In the genomic region with DNA sequence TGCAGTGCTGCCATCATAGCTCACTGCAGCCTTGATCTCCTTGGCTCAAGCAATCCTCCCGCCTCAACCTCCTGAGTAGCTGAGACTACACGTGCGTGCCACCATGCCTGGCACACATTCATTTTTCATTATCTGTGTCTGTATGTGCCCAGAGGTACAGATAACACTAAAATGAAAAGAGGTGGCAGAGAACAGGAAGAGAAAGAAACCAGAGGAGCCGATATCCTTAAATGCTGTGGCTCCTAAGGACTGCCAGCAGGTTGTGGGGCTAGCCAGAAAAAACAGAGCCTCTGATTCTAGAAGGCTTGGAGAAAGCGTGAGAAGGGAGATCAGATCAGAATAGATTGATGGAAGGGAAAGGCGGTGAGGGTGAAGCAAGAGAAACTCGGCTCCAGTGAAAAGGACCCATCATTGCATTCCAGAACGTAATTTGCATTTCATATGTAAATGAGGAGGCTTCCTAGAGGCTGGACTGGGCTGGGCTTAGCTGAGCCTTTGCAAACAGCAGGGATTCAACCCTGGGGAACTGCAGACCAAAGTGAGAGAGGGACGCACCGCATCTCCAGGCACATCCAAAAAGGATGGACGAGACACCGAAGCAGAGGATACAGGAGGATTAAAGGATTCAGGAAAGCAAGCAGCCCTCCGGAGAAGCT, we compare ENCODE assay signal across 1 cellular context.
TF ChIP-seq lines count a peak whose summit lies in the region.

No MANE protein-coding gene starts in this region.

TF ChIP-seq in GM23338, 12 proteins besides CTCF, POLR2A, EP300 and RAD21:
- TF ChIP-seq REST (IDR thresholded peaks at IDR 0.05; ENCODE audit: unreplicated experiment): no peak
- peak; percentile 61; the same call in 1 of the 2 replicates for TF ChIP-seq POLR2AphosphoS5 (IDR thresholded peaks at IDR 0.05; ENCODE audit: low read depth)
